ENCODE assay signal across 9 cellular contexts in the genomic region with DNA sequence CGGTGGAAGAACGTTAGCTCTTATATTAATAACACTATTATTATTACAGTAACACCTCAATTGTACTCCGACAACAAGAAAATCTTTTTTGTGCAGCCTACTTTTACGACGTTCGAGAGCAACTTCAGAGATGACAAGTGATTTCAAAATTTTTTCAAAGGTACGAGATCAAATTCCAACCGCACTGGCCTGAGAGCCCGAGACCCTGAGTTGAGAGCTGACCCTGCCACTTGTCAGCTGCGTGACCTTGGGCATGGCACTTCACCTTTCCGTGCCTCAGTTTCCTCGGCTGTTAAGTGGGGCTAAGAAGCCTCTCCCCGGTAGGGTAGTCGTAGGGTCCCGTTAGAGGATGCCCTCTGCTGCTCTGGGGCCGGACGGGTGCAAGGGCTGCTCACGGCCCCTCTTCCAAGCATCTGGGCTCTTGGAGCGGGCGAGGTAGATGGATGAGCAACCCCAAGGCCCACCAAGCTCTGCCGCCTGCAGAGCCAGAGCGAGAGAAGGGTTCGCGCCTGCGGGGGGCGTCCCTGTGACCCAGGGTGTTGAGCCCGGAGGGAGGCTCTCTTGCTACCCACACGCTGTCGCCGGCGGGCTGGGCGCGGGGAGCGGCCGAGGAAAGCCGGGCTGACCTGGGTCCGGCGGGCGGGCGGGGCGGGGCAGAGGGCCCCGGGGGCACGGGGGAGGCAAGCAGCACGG. TPM values are rescaled to one million over a fixed set of nuclear protein-coding genes. Genes with fewer than 3 reads are reported as not detected.
DNase-seq lines count a peak whose midpoint lies in the region; ATAC-seq, FAIRE-seq and TF ChIP-seq lines count a peak whose summit lies in the region.
"Had no signal": no experiment of that assay in that cellular context is flagged by ENCODE, and none has a peak within 500 bp of the region (broad histone marks: within the 10 kb centered on the region; RNA-seq: fewer than 3 reads in every experiment).

No MANE protein-coding gene starts in this region.

- peaks cover 11% of the 10 kb centered on the region; the same call in 1 of the 3 replicates for H3K79me2 ChIP-seq in K562 (ENCODE audit: control insufficient read depth, insufficient read depth, low read length)

- intact Hi-C loops in K562 (cut with micrococcal nuclease): loop anchor here (10.0 kb wide), 1 partner anchor 131 kb away; no protein-coding TSS in a partner anchor

- H3K4me3 ChIP-seq in K562: peak overlapping the region; percentile 61

- no peaks in the 10 kb centered on the region for H3K36me3 ChIP-seq in K562 (ENCODE audit: control insufficient read depth, insufficient read depth, low read length)

- no peak for TF ChIP-seq RAD21 in K562 (CRISPR knock-in tag; conservative IDR thresholded peaks at IDR 0.05 in 1 of 2, IDR thresholded peaks at IDR 0.05 in 1 of 2)

- BruUV-seq in K562 (replicated peaks; lab: Mats Ljungman, UMichigan): no TSS peak

- POLR2A ChIA-PET in K562 (lab: Yijun Ruan, JAX): interaction anchor here (0.8 to 3.2 kb wide), 6 partner anchors 9 to 135 kb away, joined by 3 to 18 read pairs (median 12); partner anchors contain the start of gene DSN1

- peak overlapping the region; percentile 86 for H3K4me2 ChIP-seq in K562 (ENCODE audit: insufficient read depth, low read length)

- H3K27me3 ChIP-seq in K562 (ENCODE audit: control insufficient read depth in 2 of 2, insufficient read depth in 2 of 2, low read length in 2 of 2): no peaks in the 10 kb centered on the region

- CTCF ChIA-PET in K562 (lab: Yijun Ruan, JAX; ENCODE audit: low intra/inter-chr PET ratio): interaction anchor here (0.5 to 0.7 kb wide), 2 partner anchors 41 to 172 kb away, joined by 3 read pairs; partner anchors contain the start of gene TGIF2

- ATAC-seq in GM21619 (IDR thresholded peaks at IDR 0.05; ENCODE audit: unreplicated experiment) (peak; percentile 22), K562 (peak; percentile 58), left lobe of liver (peak; percentile 56)
- peak; percentile 45 for ATAC-seq in stimulated activated naive CD8-positive, alpha-beta T cell treated with anti-CD3 and anti-CD28 coated beads, Interleukin-15, Interleukin-2, amounts not matched to agents 100 U/mL and 50 U/mL, for 24 hours

- in situ Hi-C loops in K562 (cut with MboI): no loop called here

- H4K20me1 ChIP-seq in K562 (replicated peaks; ENCODE audit: control insufficient read depth, insufficient read depth, low read length): 0 out of 2 replicates have a peak, but pooled peaks cover 2% of the 10 kb centered on the region

- no peak for FAIRE-seq in K562 (lab: Jason Lieb, UNC)
- FAIRE-seq: colon had no signal

- DNase-seq in DMS53 (lab: John Stamatoyannopoulos, UW) (peak; percentile 73), DMS53 treated with DMSO at 0.1 percent for 48 hours (lab: John Stamatoyannopoulos, UW; ENCODE audit: unreplicated experiment) (no peak), M059J (ENCODE audit: low read depth) (peak; percentile 47), K562 (ENCODE audit: extremely low read depth in 1 of 4, low spot score in 3 of 4) (peak in 1 of 4 experiments; percentile 50), left lobe of liver (ENCODE audit: low spot score) (peak; percentile 47), A172 (ENCODE audit: low spot score) (no peak)
- peak; percentile 59 for DNase-seq in stimulated activated naive CD8-positive, alpha-beta T cell treated with anti-CD3 and anti-CD28 coated beads, Interleukin-15, Interleukin-2, amounts not matched to agents 100 U/mL and 50 U/mL, for 24 hours

- TF ChIP-seq EP300 in K562 (IDR thresholded peaks at IDR 0.05; ENCODE audit: low read length): no peak

- no peaks in the 10 kb centered on the region for H3K9me1 ChIP-seq in K562 (ENCODE audit: control insufficient read depth, insufficient read depth, low read length)

- no peak for TF ChIP-seq CTCF in K562 (IDR thresholded peaks at IDR 0.05 in 2 of 3, conservative IDR thresholded peaks at IDR 0.05 in 1 of 3; ENCODE audit: insufficient read depth in 2 of 3, low read depth in 1 of 3, low read length in 3 of 3)

- H3K4me1 ChIP-seq in K562 (replicated peaks in 1 of 2; ENCODE audit: control insufficient read depth in 2 of 2, insufficient read depth in 2 of 2, low read length in 2 of 2): peaks cover 15 to 23% of the 10 kb centered on the region in 2 experiments

- H3K9me3 ChIP-seq in K562 (replicated peaks; ENCODE audit: control insufficient read depth, insufficient read depth, low read depth, low read length): no peaks in the 10 kb centered on the region

- peak overlapping the region; percentile 85 for H2AFZ ChIP-seq in K562 (ENCODE audit: low read depth, low read length)

- no peak for TF ChIP-seq POLR2A in K562 (conservative IDR thresholded peaks at IDR 0.05)

- peak overlapping the region; percentile 12 to 95 for H3K9ac ChIP-seq in K562 (ENCODE audit: insufficient read depth in 1 of 2, low read depth in 2 of 2, low read length in 2 of 2)

- WGBS in K562 (ENCODE audit: insufficient coverage, low coverage, missing lambda C conversion rate): 4% methylated on average over 40 of the region's 44 CpGs

- no peak overlapping the region for H3K27ac ChIP-seq in K562 (ENCODE audit: extremely low read depth, low read depth, low read length)

TF ChIP-seq in K562, 482 proteins besides CTCF, POLR2A, EP300 and RAD21 (continues in another document):
- no peak for TF ChIP-seq ZNF253 (CRISPR knock-in tag; conservative IDR thresholded peaks at IDR 0.05)
- TF ChIP-seq TFAP4 (CRISPR knock-in tag; IDR thresholded peaks at IDR 0.05; ENCODE audit: borderline replicate concordance): peak; percentile 37; the same call in 1 of the 2 replicates
- TF ChIP-seq E2F6 (IDR thresholded peaks at IDR 0.05; ENCODE audit: borderline replicate concordance in 1 of 2, extremely low read depth in 1 of 2, insufficient read depth in 1 of 2, insufficient read length in 1 of 2, low read depth in 1 of 2, low read length in 1 of 2, poor library complexity in 1 of 2, severe bottlenecking in 1 of 2): peak in 1 of 2 experiments; percentile 14
- TF ChIP-seq CBFB (CRISPR knock-in tag; IDR thresholded peaks at IDR 0.05): peak; percentile 35; the same call in 1 of the 2 replicates
- peak; percentile 34; the same call in 1 of the 2 replicates for TF ChIP-seq ZFX (CRISPR knock-in tag; IDR thresholded peaks at IDR 0.05)

RNA-seq across cellular contexts. Expression of gene NDRG3, which starts 0.5 kb away (rescaled TPM):
- total RNA-seq in M059J (2014; rRNA removed; shearing (Covaris generic)): 49.7 and 50.3 TPM in 2 replicates
- total RNA-seq in K562 (2011; cell fraction: chromatin; rRNA removed; ENCODE audit: low replicate concordance): 20.4 and 24.9 TPM in 2 replicates
- 8.9 and 9.0 TPM in 2 replicates for total RNA-seq in K562 (2011; cell fraction: nucleolus; rRNA removed)
- total RNA-seq in K562 (2011; cell fraction: nucleoplasm; rRNA removed): 13.2 and 20.0 TPM in 2 replicates
- total RNA-seq in K562 (2014; rRNA removed): 14.9 and 20.8 TPM in 2 replicates
- total RNA-seq in K562 (2014; rRNA removed; fragmentation: Illumina TruSeq; extraction: Trizol): 26.6 and 28.3 TPM in 2 replicates
- total RNA-seq in K562 (2015; rRNA removed; fragmentation: Illumina TruSeq; extraction: Trizol): 23.0 and 24.4 TPM in 2 replicates
- total RNA-seq in K562 (2021): 24.5 and 25.6 TPM in 2 replicates
- polyA plus RNA-seq in K562 (2011; rRNA removed): 25.0 and 27.6 TPM in 2 replicates
- 23.3 and 24.8 TPM in 2 replicates for polyA plus RNA-seq in K562 (2011; cell fraction: cytosol; rRNA removed)
- 20.6 and 24.7 TPM in 2 replicates for polyA plus RNA-seq in K562 (2011; cell fraction: nucleus; rRNA removed)
- polyA plus RNA-seq in K562 (2012): 22.5 and 24.6 TPM in 2 replicates
- 32.1 and 39.4 TPM in 2 replicates for polyA plus RNA-seq in K562 (2014; fragmentation: Illumina TruSeq; extraction: Trizol)
- polyA plus RNA-seq in K562 (2014; fragmentation: Nextera tagmentation; extraction: Ambion mirVana): 10 to 100 TPM; 15.2 to 23.8 TPM
- polyA plus RNA-seq in K562 (2014; rRNA removed): 14.6 and 19.0 TPM in 2 replicates
- polyA minus RNA-seq in K562 (2011; rRNA and poly(A)+ RNA removed): 18.8 and 25.3 TPM in 2 replicates
- polyA minus RNA-seq in K562 (2011; cell fraction: cytosol; rRNA and poly(A)+ RNA removed): 19.8 and 26.8 TPM in 2 replicates
- polyA minus RNA-seq in K562 (2011; cell fraction: nucleus; rRNA and poly(A)+ RNA removed): 2.8 and 6.2 TPM in 2 replicates
- 8.1 TPM for total RNA-seq in left lobe of liver
- 49.7 and 54.6 TPM in 2 replicates for total RNA-seq in A172 (2014; rRNA removed; shearing (Covaris generic))

RNA-seq across cellular contexts. Expression of gene DSN1, which starts 28.2 kb away (rescaled TPM):
- 73.1 and 84.9 TPM in 2 replicates for total RNA-seq in M059J (2014; rRNA removed; shearing (Covaris generic))
- total RNA-seq in K562 (2011; cell fraction: chromatin; rRNA removed; ENCODE audit: low replicate concordance): 16.5 and 34.2 TPM in 2 replicates
- total RNA-seq in K562 (2011; cell fraction: nucleolus; rRNA removed): 14.5 and 17.0 TPM in 2 replicates
- total RNA-seq in K562 (2011; cell fraction: nucleoplasm; rRNA removed): 20.0 and 20.1 TPM in 2 replicates
- total RNA-seq in K562 (2014; rRNA removed) (25.7 and 27.0 TPM in 2 replicates), K562 (2014; rRNA removed; fragmentation: Illumina TruSeq; extraction: Trizol) (35.6 and 36.9 TPM in 2 replicates), K562 (2015; rRNA removed; fragmentation: Illumina TruSeq; extraction: Trizol) (29.1 and 29.9 TPM in 2 replicates), K562 (2021) (22.6 and 23.3 TPM in 2 replicates), left lobe of liver (3.4 TPM)
- polyA plus RNA-seq in K562 (2011; rRNA removed) (37.3 and 45.3 TPM in 2 replicates), K562 (2014; fragmentation: Illumina TruSeq; extraction: Trizol) (31.0 and 33.8 TPM in 2 replicates), K562 (2014; fragmentation: Nextera tagmentation; extraction: Ambion mirVana) (10 to 100 TPM; 31.1 to 42.4 TPM), K562 (2014; rRNA removed) (30.3 and 30.5 TPM in 2 replicates)
- 16.9 and 22.5 TPM in 2 replicates for polyA plus RNA-seq in K562 (2011; cell fraction: cytosol; rRNA removed)
- polyA plus RNA-seq in K562 (2011; cell fraction: nucleus; rRNA removed): 15.7 and 16.4 TPM in 2 replicates
- 20.8 and 32.3 TPM in 2 replicates for polyA plus RNA-seq in K562 (2012)
- 26.9 and 27.8 TPM in 2 replicates for polyA minus RNA-seq in K562 (2011; rRNA and poly(A)+ RNA removed)
- polyA minus RNA-seq in K562 (2011; cell fraction: cytosol; rRNA and poly(A)+ RNA removed): 10.3 and 12.1 TPM in 2 replicates
- 12.5 and 13.2 TPM in 2 replicates for polyA minus RNA-seq in K562 (2011; cell fraction: nucleus; rRNA and poly(A)+ RNA removed)
- 59.7 and 66.7 TPM in 2 replicates for total RNA-seq in A172 (2014; rRNA removed; shearing (Covaris generic))

Comparison
In these comparisons a context has a peak if more than half of its experiments do, and no peak if none do; other contexts are left out.
1. DNase-seq: peak in DMS53 (single experiment), M059J (single experiment), left lobe of liver (single experiment) and stimulated activated naive CD8-positive, alpha-beta T cell treated with anti-CD3 and anti-CD28 coated beads, Interleukin-15, Interleukin-2, amounts not matched to agents 100 U/mL and 50 U/mL, for 24 hours (single experiment); none in DMS53 treated with DMSO at 0.1 percent for 48 hours (single experiment) and A172 (single experiment).
2. Peak in every context shown above with its lines, with median percentiles within 50 percentile points of each other: ATAC-seq.